Comparison of ENCODE assay signal across 8 cellular contexts in genomic region chr1:82775402-82776000, GRCh38.
DNase-seq lines count a peak whose midpoint lies in the region; ATAC-seq and TF ChIP-seq lines count a peak whose summit lies in the region.

No MANE protein-coding gene starts in this region.

- no peak for ATAC-seq in esophagus mucosa
- ATAC-seq in GM18517 (IDR thresholded peaks at IDR 0.05; ENCODE audit: unreplicated experiment), result no peak

- H3K36me3 Mint-ChIP-seq in activated CD4-positive, alpha-beta memory T cell treated with anti-CD3 and anti-CD28 coated beads for 36 hours, result no peaks in the 10 kb centered on the region

- H3K4me1 ChIP-seq in cardiac muscle cell (ENCODE audit: low read depth), result no peaks in the 10 kb centered on the region

- no peaks in the 10 kb centered on the region for H3K9me3 ChIP-seq in cardiac muscle cell (ENCODE audit: low read depth)

- peaks cover 6% of the 10 kb centered on the region for H3K9me3 Mint-ChIP-seq in activated CD4-positive, alpha-beta memory T cell treated with anti-CD3 and anti-CD28 coated beads for 36 hours

- POLR2A ChIA-PET in activated CD4-positive, alpha-beta memory T cell treated with anti-CD3 and anti-CD28 coated beads for 36 hours (lab: Charles Lee), result no interaction called here

- no peak overlapping the region for H3K4me3 ChIP-seq in HL-60 (replicated peaks; ENCODE audit: insufficient read depth, low read length)
- no peak overlapping the region for H3K4me3 ChIP-seq in cardiac muscle cell

- peak; percentile 31 for TF ChIP-seq CTCF in HL-60 (IDR thresholded peaks at IDR 0.05; ENCODE audit: insufficient read depth, low read length)
- TF ChIP-seq CTCF in cardiac muscle cell (IDR thresholded peaks at IDR 0.05; ENCODE audit: low read depth, low read length), result peak; percentile 44

- H3K36me3 ChIP-seq in cardiac muscle cell, result no peaks in the 10 kb centered on the region

- intact Hi-C loops in activated CD4-positive, alpha-beta memory T cell treated with anti-CD3 and anti-CD28 coated beads for 36 hours (cut with micrococcal nuclease), result no loop called here

- no peak overlapping the region for H3K27ac ChIP-seq in HL-60 (replicated peaks)
- no peak overlapping the region for H3K27ac ChIP-seq in cardiac muscle cell

- DNase-seq in CMK (ENCODE audit: low read depth) (peak; percentile 14), HL-60 (ENCODE audit: low read depth in 1 of 2, low spot score in 1 of 2) (no peak), cardiac muscle cell (ENCODE audit: low read depth in 1 of 2, low spot score in 1 of 2) (peak; percentile 25 to 53), NCI-H2107 (lab: John Stamatoyannopoulos, UW) (no peak)
- peak; percentile 54 for DNase-seq in activated CD4-positive, alpha-beta memory T cell treated with anti-CD3 and anti-CD28 coated beads for 36 hours
- peak; percentile 39 to 40 for DNase-seq in stimulated activated CD4-positive, alpha-beta T cell treated with anti-CD3 and anti-CD28 coated beads, Interleukin-2, amount 100 ng/mL, for 48 hours

- no peak overlapping the region for H3K27ac Mint-ChIP-seq in activated CD4-positive, alpha-beta memory T cell treated with anti-CD3 and anti-CD28 coated beads for 36 hours

- H3K27me3 Mint-ChIP-seq in activated CD4-positive, alpha-beta memory T cell treated with anti-CD3 and anti-CD28 coated beads for 36 hours, result no peaks in the 10 kb centered on the region

- peaks cover 3% of the 10 kb centered on the region for H3K4me1 Mint-ChIP-seq in activated CD4-positive, alpha-beta memory T cell treated with anti-CD3 and anti-CD28 coated beads for 36 hours (ENCODE audit: low read depth)

- no peaks in the 10 kb centered on the region for H3K27me3 ChIP-seq in HL-60 (ENCODE audit: insufficient read depth, poor library complexity, severe bottlenecking)
- H3K27me3 ChIP-seq in cardiac muscle cell, result no peaks in the 10 kb centered on the region

- CTCF ChIA-PET in activated CD4-positive, alpha-beta memory T cell treated with anti-CD3 and anti-CD28 coated beads for 36 hours (lab: Charles Lee), result interaction anchor here (0.7 to 1.4 kb wide), 3 partner anchors 8 to 21 kb away, joined by 3 to 4 read pairs (median 3); no protein-coding TSS in a partner anchor

- no peak overlapping the region for H3K4me3 Mint-ChIP-seq in activated CD4-positive, alpha-beta memory T cell treated with anti-CD3 and anti-CD28 coated beads for 36 hours

Comparison
In these comparisons a context has a peak if more than half of its experiments do, and no peak if none do; other contexts are left out.
1. DNase-seq: peak in CMK (single experiment), activated CD4-positive, alpha-beta memory T cell treated with anti-CD3 and anti-CD28 coated beads for 36 hours (single experiment), cardiac muscle cell (2 of 2) and stimulated activated CD4-positive, alpha-beta T cell treated with anti-CD3 and anti-CD28 coated beads, Interleukin-2, amount 100 ng/mL, for 48 hours (2 of 2); none in HL-60 (0 of 2) and NCI-H2107 (single experiment).